8 cellular contexts compared by ENCODE assay signal in the genomic region with DNA sequence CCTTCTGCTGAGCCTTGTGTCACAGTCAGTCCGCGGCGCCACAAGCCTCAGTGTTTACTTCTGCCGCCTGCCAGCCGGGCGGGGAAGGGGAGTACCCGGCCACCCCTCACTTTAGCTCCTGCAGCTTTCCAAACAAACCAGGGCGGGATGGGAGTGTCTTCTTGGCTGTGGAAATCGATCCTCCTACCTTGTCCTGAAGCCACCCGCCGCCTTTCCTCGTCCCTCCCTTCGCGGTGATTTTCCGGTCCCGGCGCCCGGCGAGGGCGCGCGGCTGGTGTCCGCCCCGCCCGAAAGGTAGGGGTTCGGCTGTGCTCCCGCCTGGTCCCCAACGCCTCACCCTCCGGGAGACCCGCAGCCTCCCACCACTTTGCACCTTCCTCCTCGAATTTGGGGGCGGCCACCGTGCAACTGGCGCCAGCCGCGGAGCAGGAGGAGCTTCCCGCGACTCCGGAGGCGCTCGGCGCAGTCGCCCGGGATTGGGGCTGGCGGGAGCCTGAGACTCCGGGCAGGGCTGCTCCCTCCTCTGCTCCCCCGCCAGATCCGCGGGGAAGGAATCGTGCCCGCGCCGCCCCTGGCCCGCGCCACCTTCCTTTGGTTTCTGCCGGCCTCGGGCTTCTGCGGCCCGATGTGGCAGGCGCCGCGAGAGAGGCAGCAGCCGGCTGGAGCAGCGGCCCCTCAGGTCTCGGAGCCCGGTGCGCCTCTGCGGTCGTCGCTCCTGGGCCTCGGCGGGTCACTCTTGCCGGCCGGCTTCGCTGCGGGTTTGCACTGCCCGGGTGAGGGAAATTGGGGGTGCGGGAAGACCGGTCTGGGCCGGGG. TPM values are rescaled to one million over a fixed set of nuclear protein-coding genes. Genes with fewer than 3 reads are reported as not detected.
DNase-seq lines count a peak whose midpoint lies in the region; ATAC-seq and TF ChIP-seq lines count a peak whose summit lies in the region.

No MANE protein-coding gene starts in this region.

- peak in 2 of 4 donors; percentile 48 to 73 for TF ChIP-seq POLR2A in upper lobe of left lung (IDR thresholded peaks at IDR 0.05)

- H3K4me3 ChIP-seq in WERI-Rb-1 (ENCODE audit: low read depth, low read length) (peak overlapping the region; percentile 69), mononuclear cell (ENCODE audit: low read length) (peak overlapping the region; percentile 52), upper lobe of left lung (peak overlapping the region; percentile 39 to 90 (median 68))

- TF ChIP-seq CTCF in WERI-Rb-1 (IDR thresholded peaks at IDR 0.05; ENCODE audit: low read depth, low read length) (no peak), upper lobe of left lung (IDR thresholded peaks at IDR 0.05) (peak in 1 of 6 experiments; percentile 9)

- H3K9me3 ChIP-seq in WERI-Rb-1 (ENCODE audit: severe bottlenecking) (no peaks in the 10 kb centered on the region), mononuclear cell (ENCODE audit: low read depth, low read length) (no peaks in the 10 kb centered on the region), upper lobe of left lung (no peaks in the 10 kb centered on the region)

- H3K27ac ChIP-seq in WERI-Rb-1 (peak overlapping the region; percentile 35), upper lobe of left lung (peak overlapping the region; percentile 63 to 82 (median 74))

- H3K27me3 ChIP-seq in WERI-Rb-1 (ENCODE audit: insufficient read depth, low read depth, severe bottlenecking) (peaks cover 17% of the 10 kb centered on the region), mononuclear cell (ENCODE audit: insufficient read depth, low read length) (peaks cover 32% of the 10 kb centered on the region), upper lobe of left lung (no peaks in the 10 kb centered on the region)

- DNase-seq in ELR (ENCODE audit: low read depth) (peak; percentile 53), HuH-7 (ENCODE audit: low spot score) (peak; percentile 89), WERI-Rb-1 (peak; percentile 51), upper lobe of left lung (peak; percentile 84 to 91), NCI-H2029 treated with DMSO at 0.1 percent for 48 hours (lab: John Stamatoyannopoulos, UW) (no peak)

- peaks cover 28% of the 10 kb centered on the region for H3K4me1 ChIP-seq in mononuclear cell (ENCODE audit: insufficient read depth, low read length)
- peaks cover 8 to 30% (median 9%) of the 10 kb centered on the region in 4 donors for H3K4me1 ChIP-seq in upper lobe of left lung

- H3K36me3 ChIP-seq in WERI-Rb-1 (no peaks in the 10 kb centered on the region), upper lobe of left lung (no peaks in the 10 kb centered on the region)

- no peak for TF ChIP-seq EP300 in upper lobe of left lung (IDR thresholded peaks at IDR 0.05)

- 0 to 1% methylated on average over 6 to 61 of the region's 80 CpGs for WGBS in upper lobe of left lung, 2 donors

- peak; percentile 40 for ATAC-seq in GM21423 (IDR thresholded peaks at IDR 0.05; ENCODE audit: unreplicated experiment)
- ATAC-seq in esophagus mucosa: peak; percentile 65
- ATAC-seq in upper lobe of left lung (ENCODE audit: low FRiP score in 2 of 2): peak; percentile 60 to 87

RNA-seq across cellular contexts. Expression of a gene that starts 30.7 kb away (rescaled TPM):
- total RNA-seq in esophagus mucosa: 1.1 TPM
- total RNA-seq in mononuclear cell: 5.5 TPM
- total RNA-seq in upper lobe of left lung: 10 to 100 TPM; 11.2 to 29.3 (median 24.5) TPM
